8 cellular contexts compared by ENCODE assay signal in the genomic region with DNA sequence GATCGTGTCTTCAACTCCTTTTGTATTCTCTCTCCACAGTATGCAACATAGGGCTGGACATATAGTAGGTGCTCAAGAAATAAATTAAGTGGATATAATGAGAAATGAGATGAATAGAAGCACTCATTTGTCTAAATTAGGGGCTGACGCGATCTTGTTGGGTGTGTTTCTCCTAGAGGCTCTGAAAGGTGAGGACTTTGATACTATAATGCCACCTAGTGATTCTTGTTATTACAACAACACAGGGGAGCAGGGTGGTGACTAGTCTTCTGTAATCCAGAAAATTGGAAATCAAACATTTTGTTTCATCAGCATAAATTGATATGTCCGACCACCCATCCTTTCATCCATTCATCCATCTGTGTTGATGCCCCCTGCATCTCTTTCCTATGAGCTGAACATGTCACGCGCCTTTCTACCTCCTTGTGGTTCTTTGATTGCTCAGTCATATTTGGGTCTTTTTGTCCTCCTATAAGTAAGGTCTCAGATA. TPM values are rescaled to one million over a fixed set of nuclear protein-coding genes. Genes with fewer than 3 reads are reported as not detected.
DNase-seq lines count a peak whose midpoint lies in the region; ATAC-seq, FAIRE-seq and TF ChIP-seq lines count a peak whose summit lies in the region.

No MANE protein-coding gene starts in this region.

- TF ChIP-seq POLR2A in testis (IDR thresholded peaks at IDR 0.05), result no peak

- no peak overlapping the region for H3K27ac ChIP-seq in testis

- intact Hi-C loops in testis (cut with DNase I; ENCODE audit: low total_unique reads) (loop anchor here (5.0 kb wide), 1 partner anchor 58 kb away; no protein-coding TSS in a partner anchor), posterior cingulate gyrus (cut with DNase I) (loop anchor here (1.0 kb wide), 2 partner anchors 45 to 59 kb away; no protein-coding TSS in a partner anchor)

- no peaks in the 10 kb centered on the region for H3K9me3 ChIP-seq in testis

- DNase-seq in DMS 273 treated with DMSO at 0.1 percent for 48 hours (lab: John Stamatoyannopoulos, UW), result peak; percentile 6
- peak; percentile 51 for DNase-seq in NCI-H748 treated with DMSO at 0.1 percent for 48 hours (lab: John Stamatoyannopoulos, UW)
- peak; percentile 85 for DNase-seq in bronchial epithelial cell (ENCODE audit: low read depth)
- DNase-seq in kidney tubule cell (ENCODE audit: low spot score), result peak; percentile 68
- no peak for DNase-seq in testis
- no peak for DNase-seq in posterior cingulate gyrus

- TF ChIP-seq CTCF in bronchial epithelial cell (IDR thresholded peaks at IDR 0.05; ENCODE audit: insufficient read depth, low read length, severe bottlenecking) (peak; percentile 55), testis (IDR thresholded peaks at IDR 0.05) (peak; percentile 54 to 77 (median 64))

- H3K4me1 ChIP-seq in testis, result peaks cover 4% of the 10 kb centered on the region

- ATAC-seq in GM19328 (IDR thresholded peaks at IDR 0.05; ENCODE audit: unreplicated experiment), result peak; percentile 37
- ATAC-seq in HG03196 (IDR thresholded peaks at IDR 0.05; ENCODE audit: unreplicated experiment), result peak; percentile 44

- no peak for FAIRE-seq in bronchial epithelial cell (lab: Jason Lieb, UNC)

- WGBS in testis, 2 donors, result 43 to 45% methylated on average over 6 of the region's 6 CpGs

- H3K36me3 ChIP-seq in bronchial epithelial cell (ENCODE audit: control insufficient read depth, insufficient read depth, low read length), result no peaks in the 10 kb centered on the region
- H3K36me3 ChIP-seq in testis (ENCODE audit: low read depth, missing control alignments), result no peaks in the 10 kb centered on the region

- no peak overlapping the region for H3K4me3 ChIP-seq in bronchial epithelial cell (ENCODE audit: low read depth, low read length)
- H3K4me3 ChIP-seq in testis, result no peak overlapping the region

- H3K27me3 ChIP-seq in bronchial epithelial cell (ENCODE audit: control insufficient read depth, insufficient read depth, low read length) (no peaks in the 10 kb centered on the region), testis (no peaks in the 10 kb centered on the region)

RNA-seq across cellular contexts. Expression of gene CFAP58, which starts 3.4 kb away (rescaled TPM):
- total RNA-seq in bronchial epithelial cell (0.53 and 1.2 TPM in 2 replicates), testis (10 to 100 TPM; 10.1 to 14.6 TPM)
- 16.3 TPM for polyA plus RNA-seq in testis (ENCODE audit: insufficient read depth, low read depth, low replicate concordance)

RNA-seq across cellular contexts. Expression of gene ITPRIP, which starts 11.9 kb away (rescaled TPM):
- 12.9 and 30.7 TPM in 2 replicates for total RNA-seq in bronchial epithelial cell
- total RNA-seq in testis, result 10 to 100 TPM; 21.6 to 29.5 TPM
- 21.5 TPM for polyA plus RNA-seq in testis (ENCODE audit: insufficient read depth, low read depth, low replicate concordance)

Comparison
In these comparisons a context has a peak if more than half of its experiments do, and no peak if none do; other contexts are left out.
1. DNase-seq: peak in DMS 273 treated with DMSO at 0.1 percent for 48 hours (single experiment), NCI-H748 treated with DMSO at 0.1 percent for 48 hours (single experiment), bronchial epithelial cell (single experiment) and kidney tubule cell (single experiment); none in testis (single experiment) and posterior cingulate gyrus (0 of 10).